Comparison of ENCODE assay signal across 19 cellular contexts in the genomic region with DNA sequence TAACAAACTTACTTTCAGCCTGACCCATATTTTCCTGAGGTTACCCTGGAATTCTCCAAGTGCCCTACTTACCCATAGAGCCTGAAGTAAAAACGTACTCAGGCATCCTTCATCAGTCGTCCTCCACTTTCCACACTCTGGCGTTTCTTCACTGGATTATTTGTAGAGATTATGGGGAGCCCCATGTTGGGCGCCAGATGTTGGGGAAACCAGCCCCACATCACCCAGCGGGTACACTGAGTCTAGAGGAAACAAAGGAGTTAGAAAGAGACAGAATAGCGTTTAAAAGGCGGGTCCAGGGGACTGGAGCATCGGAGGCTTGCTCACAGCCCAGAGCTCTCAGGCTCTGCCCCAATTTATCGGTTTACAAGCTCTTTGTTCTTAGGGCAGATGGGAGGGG. TPM values are rescaled to one million over a fixed set of nuclear protein-coding genes. Genes with fewer than 3 reads are reported as not detected.
DNase-seq lines count a peak whose midpoint lies in the region; TF ChIP-seq lines count a peak whose summit lies in the region.
"Had no signal": no experiment of that assay in that cellular context is flagged by ENCODE, and none has a peak within 500 bp of the region (broad histone marks: within the 10 kb centered on the region; RNA-seq: fewer than 3 reads in every experiment).

No MANE protein-coding gene starts in this region.

- no peaks in the 10 kb centered on the region for H3K4me1 Mint-ChIP-seq in CD4-positive, alpha-beta memory T cell
- H3K4me1 Mint-ChIP-seq in immature natural killer cell, result no peaks in the 10 kb centered on the region
- no peaks in the 10 kb centered on the region for H3K4me1 Mint-ChIP-seq in activated CD4-positive, alpha-beta memory T cell treated with anti-CD3 and anti-CD28 coated beads, Interleukin-2, amount 10 ng/mL, durations not matched to agents 7 days and 5 days

- H3K27ac ChIP-seq in CD4-positive, alpha-beta memory T cell (ENCODE audit: low read depth, low read length), result no peak overlapping the region
- no peak overlapping the region for H3K27ac ChIP-seq in PC-9
- H3K27ac ChIP-seq: gastroesophageal sphincter, thoracic aorta had no signal

- BruUV-seq in PC-9 (replicated peaks; lab: Mats Ljungman, UMichigan), result no TSS peak

- H2AFZ ChIP-seq in PC-9, result no peak overlapping the region

- no peaks in the 10 kb centered on the region for H3K4me1 ChIP-seq in CD4-positive, alpha-beta memory T cell (ENCODE audit: insufficient read depth, low read length)
- H3K4me1 ChIP-seq in PC-9 (replicated peaks; ENCODE audit: insufficient read depth), result no peaks in the 10 kb centered on the region
- H3K4me1 ChIP-seq: gastroesophageal sphincter had no signal

- no peaks in the 10 kb centered on the region for H3K9me2 ChIP-seq in PC-9 (ENCODE audit: insufficient read depth)

- TF ChIP-seq CTCF in GM12865 (IDR thresholded peaks at IDR 0.05; ENCODE audit: insufficient read depth, low read depth, low read length, missing control alignments), result no peak
- no peak for TF ChIP-seq CTCF in astrocyte of the spinal cord (IDR thresholded peaks at IDR 0.05; ENCODE audit: low read depth, low read length)
- TF ChIP-seq CTCF in PC-9 (conservative IDR thresholded peaks at IDR 0.05), result no peak

- H3K9me3 Mint-ChIP-seq in CD4-positive, alpha-beta memory T cell, result peaks cover 0 to 93% (median 85%) of the 10 kb centered on the region in 8 donors
- peaks cover 52 to 91% (median 68%) of the 10 kb centered on the region in 6 donors for H3K9me3 Mint-ChIP-seq in immature natural killer cell
- H3K9me3 Mint-ChIP-seq in activated CD4-positive, alpha-beta memory T cell treated with anti-CD3 and anti-CD28 coated beads, Interleukin-2, amount 10 ng/mL, durations not matched to agents 7 days and 5 days, result peaks cover 42% of the 10 kb centered on the region

- no peaks in the 10 kb centered on the region for H3K79me2 ChIP-seq in PC-9 (ENCODE audit: low read depth)

- H3K36me3 ChIP-seq in CD4-positive, alpha-beta memory T cell (ENCODE audit: insufficient read depth, low read length), result no peaks in the 10 kb centered on the region
- H3K36me3 ChIP-seq in PC-9 (ENCODE audit: low read depth), result no peaks in the 10 kb centered on the region
- H3K36me3 ChIP-seq: gastroesophageal sphincter, thoracic aorta had no signal

- H3K9me3 ChIP-seq in CD4-positive, alpha-beta memory T cell (ENCODE audit: control insufficient read depth in 1 of 2, low read length in 2 of 2), result peaks cover 0 to 33% of the 10 kb centered on the region in 2 donors
- H3K9me3 ChIP-seq in PC-9 (ENCODE audit: insufficient read depth, low read depth), result peaks cover 13% of the 10 kb centered on the region

- no peaks in the 10 kb centered on the region for H3F3A ChIP-seq in PC-9 (ENCODE audit: insufficient read depth, low read depth)

- H4K20me1 ChIP-seq in PC-9 (ENCODE audit: insufficient read depth), result no peaks in the 10 kb centered on the region

- CTCF ChIA-PET in CD4-positive, alpha-beta memory T cell (lab: Charles Lee; ENCODE audit: partially characterized antibody), result no interaction called here
- CTCF ChIA-PET in activated CD4-positive, alpha-beta memory T cell treated with anti-CD3 and anti-CD28 coated beads, Interleukin-2, amount 10 ng/mL, durations not matched to agents 7 days and 5 days (lab: Charles Lee), result no interaction called here
- CTCF ChIA-PET in PC-9 (lab: Charles Lee), result no interaction called here

- no peak overlapping the region for H3K4me2 ChIP-seq in PC-9

- H3K4me3 Mint-ChIP-seq in CD4-positive, alpha-beta memory T cell, result no peak overlapping the region
- H3K4me3 Mint-ChIP-seq in immature natural killer cell, result no peak overlapping the region
- no peak overlapping the region for H3K4me3 Mint-ChIP-seq in activated CD4-positive, alpha-beta memory T cell treated with anti-CD3 and anti-CD28 coated beads, Interleukin-2, amount 10 ng/mL, durations not matched to agents 7 days and 5 days
- H3K4me3 Mint-ChIP-seq: activated naive CD8-positive, alpha-beta T cell had no signal

- no peaks in the 10 kb centered on the region for H3K27me3 ChIP-seq in CD4-positive, alpha-beta memory T cell (ENCODE audit: insufficient read depth, low read length)
- H3K27me3 ChIP-seq in PC-9 (ENCODE audit: insufficient read depth, low read depth), result no peaks in the 10 kb centered on the region
- H3K27me3 ChIP-seq: gastroesophageal sphincter had no signal

- H3K36me3 Mint-ChIP-seq in CD4-positive, alpha-beta memory T cell, result peaks cover 14 to 28% of the 10 kb centered on the region in 2 donors
- peaks cover 14 to 38% (median 18%) of the 10 kb centered on the region in 3 donors for H3K36me3 Mint-ChIP-seq in immature natural killer cell
- peaks cover 6% of the 10 kb centered on the region for H3K36me3 Mint-ChIP-seq in activated CD4-positive, alpha-beta memory T cell treated with anti-CD3 and anti-CD28 coated beads, Interleukin-2, amount 10 ng/mL, durations not matched to agents 7 days and 5 days (ENCODE audit: low read depth)

- in situ Hi-C loops in astrocyte of the spinal cord (cut with HindIII; ENCODE audit: low sequenced_read_pairs), result no loop called here

- peak in 3 of 5 donors; percentile 0 to 9 (median 0) for DNase-seq in CD4-positive, alpha-beta memory T cell
- peak; percentile 8 for DNase-seq in GM12865 (ENCODE audit: low read depth)
- DNase-seq in astrocyte of the spinal cord (ENCODE audit: low read depth, low spot score), result peak; percentile 28
- DNase-seq in immature natural killer cell, result peak in 2 of 3 donors; percentile 5 to 7
- no peak for DNase-seq in T-helper 9 cell
- DNase-seq in NCI-H1048 (lab: John Stamatoyannopoulos, UW), result no peak
- DNase-seq in activated CD4-positive, alpha-beta memory T cell treated with anti-CD3 and anti-CD28 coated beads, Interleukin-2, amount 10 ng/mL, durations not matched to agents 7 days and 5 days, result no peak
- no peak for DNase-seq in PC-9
- DNase-seq: caudate nucleus, H7, NCI-H187, NCI-H510A, right cardiac atrium, SIG-M5 had no signal

- H3K27me3 Mint-ChIP-seq in CD4-positive, alpha-beta memory T cell, result peaks cover 0 to 3% of the 10 kb centered on the region in 2 donors
- peaks cover under 1 to 3% (median 1%) of the 10 kb centered on the region in 3 donors for H3K27me3 Mint-ChIP-seq in immature natural killer cell (ENCODE audit: low read depth in 3 of 3)
- H3K27me3 Mint-ChIP-seq in activated CD4-positive, alpha-beta memory T cell treated with anti-CD3 and anti-CD28 coated beads, Interleukin-2, amount 10 ng/mL, durations not matched to agents 7 days and 5 days, result no peaks in the 10 kb centered on the region
- H3K27me3 Mint-ChIP-seq: activated naive CD8-positive, alpha-beta T cell had no signal

- intact Hi-C loops in CD4-positive, alpha-beta memory T cell (cut with micrococcal nuclease), result no loop called here
- intact Hi-C loops in PC-9 (cut with micrococcal nuclease; ENCODE audit: unreplicated experiment), result no loop called here

- H3K27ac Mint-ChIP-seq in CD4-positive, alpha-beta memory T cell, result no peak overlapping the region
- H3K27ac Mint-ChIP-seq in immature natural killer cell, result no peak overlapping the region
- H3K27ac Mint-ChIP-seq in activated CD4-positive, alpha-beta memory T cell treated with anti-CD3 and anti-CD28 coated beads, Interleukin-2, amount 10 ng/mL, durations not matched to agents 7 days and 5 days, result no peak overlapping the region
- H3K27ac Mint-ChIP-seq: activated naive CD8-positive, alpha-beta T cell had no signal

- no peak overlapping the region for H3K4me3 ChIP-seq in CD4-positive, alpha-beta memory T cell (ENCODE audit: low read length in 2 of 2)
- H3K4me3 ChIP-seq in GM12865 (ENCODE audit: low read depth, low read length) (no peak overlapping the region), astrocyte of the spinal cord (ENCODE audit: low read depth, low read length) (no peak overlapping the region), PC-9 (no peak overlapping the region)
- H3K4me3 ChIP-seq: gastroesophageal sphincter, thoracic aorta had no signal

- POLR2A ChIA-PET in CD4-positive, alpha-beta memory T cell (lab: Charles Lee; ENCODE audit: partially characterized antibody), result no interaction called here
- POLR2A ChIA-PET in activated CD4-positive, alpha-beta memory T cell treated with anti-CD3 and anti-CD28 coated beads, Interleukin-2, amount 10 ng/mL, durations not matched to agents 7 days and 5 days (lab: Charles Lee), result no interaction called here
- POLR2A ChIA-PET in PC-9 (lab: Charles Lee; ENCODE audit: unreplicated experiment), result no interaction called here

RNA-seq across cellular contexts. Expression of a gene that starts 9.7 kb away (rescaled TPM):
- not detected for total RNA-seq in CD4-positive, alpha-beta memory T cell
- not detected for polyA plus RNA-seq in CD4-positive, alpha-beta memory T cell
- not detected for polyA plus RNA-seq in immature natural killer cell
- total RNA-seq in activated CD4-positive, alpha-beta memory T cell treated with anti-CD3 and anti-CD28 coated beads, Interleukin-2, amount 10 ng/mL, durations not matched to agents 7 days and 5 days, result not detected
- not detected in 2 replicates for total RNA-seq in PC-9 (2021)
- total RNA-seq: gastroesophageal sphincter, H7, lung microvascular endothelial cell, right cardiac atrium, thoracic aorta had no signal
- polyA plus RNA-seq: neural cell, right cardiac atrium had no signal

RNA-seq across cellular contexts. Expression of a gene that starts 54.5 kb away (rescaled TPM):
- 1 to 10 TPM; 5.3 to 6.7 TPM for total RNA-seq in CD4-positive, alpha-beta memory T cell
- polyA plus RNA-seq in CD4-positive, alpha-beta memory T cell, result 1 to 10 TPM in 1 of 2 donors, under 1 TPM in 1; 0.66 to 1.7 TPM
- polyA plus RNA-seq in immature natural killer cell, result 1 to 10 TPM in 2 of 3 donors, under 1 TPM in 1; 0.76 to 2.0 (median 1.9) TPM
- total RNA-seq in activated CD4-positive, alpha-beta memory T cell treated with anti-CD3 and anti-CD28 coated beads, Interleukin-2, amount 10 ng/mL, durations not matched to agents 7 days and 5 days, result 1 to 10 TPM; 1.7 to 2.0 TPM
- 6.1 and 6.3 TPM in 2 replicates for total RNA-seq in PC-9 (2021)

Comparison
In these comparisons a context has a peak if more than half of its experiments do, and no peak if none do; other contexts are left out.
1. DNase-seq: peak in CD4-positive, alpha-beta memory T cell (3 of 5), GM12865 (single experiment), astrocyte of the spinal cord (single experiment) and immature natural killer cell (2 of 3); none in T-helper 9 cell (single experiment), NCI-H1048 (single experiment), activated CD4-positive, alpha-beta memory T cell treated with anti-CD3 and anti-CD28 coated beads, Interleukin-2, amount 10 ng/mL, durations not matched to agents 7 days and 5 days (single experiment) and PC-9 (0 of 2).